Comparison of ENCODE assay signal across 34 cellular contexts in the genomic region with DNA sequence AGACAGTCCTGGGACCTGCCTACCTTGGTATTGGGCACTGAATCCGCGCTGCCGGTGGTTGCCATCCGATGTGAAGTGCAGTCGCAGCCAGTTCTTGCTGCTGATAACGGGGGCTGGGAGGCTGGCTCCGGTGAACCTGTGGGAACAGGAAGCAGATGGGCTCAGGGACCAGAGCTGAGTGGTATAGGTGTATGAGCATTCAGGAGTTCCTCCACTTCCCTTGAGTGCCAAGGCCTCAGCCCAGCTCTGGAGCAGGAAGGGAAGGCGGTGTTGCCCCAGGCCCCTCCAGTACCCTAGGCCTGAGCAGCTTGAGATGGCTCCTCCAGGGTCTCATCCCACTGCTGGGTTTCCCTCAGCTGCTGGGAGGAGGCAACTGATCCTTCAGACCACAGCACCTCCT.
"Had no signal": no experiment of that assay in that cellular context is flagged by ENCODE, and none has a peak within 500 bp of the region (broad histone marks: within the 10 kb centered on the region; RNA-seq: fewer than 3 reads in every experiment).

No MANE protein-coding gene starts in this region.

- H3K4me2 ChIP-seq: KMS-11 had no signal

- DNase-seq: Karpas-422, Kasumi-1, MG63, MM.1S, MV-4-11, NCI-H1048, NCI-H1092, NCI-H1092 treated with DMSO at 0.1 percent for 48 hours, NCI-H1105, NCI-H1105 treated with DMSO at 0.1 percent for 48 hours, NCI-H1417, NCI-H1417 treated with DMSO at 0.1 percent for 48 hours, NCI-H1436, NCI-H1436 treated with DMSO at 0.1 percent for 48 hours, NCI-H1694, NCI-H1694 treated with DMSO at 0.1 percent for 48 hours, NCI-H187, NCI-H1930, NCI-H2029, NCI-H2029 treated with DMSO at 0.1 percent for 48 hours, NCI-H2081, NCI-H2081 treated with DMSO at 0.1 percent for 48 hours, NCI-H2107, NCI-H2171, NCI-H2171 treated with DMSO at 0.1 percent for 48 hours, NCI-H2227 treated with DMSO at 0.1 percent for 48 hours, NCI-H226, NCI-H345, NCI-H446, NCI-H446 treated with DMSO at 0.1 percent for 48 hours, NCI-H510A, NCI-H510A treated with DMSO at 0.1 percent for 48 hours, NCI-H524 had no signal

- H3K9ac ChIP-seq: KMS-11 had no signal

- H3K36me3 ChIP-seq: MG63 had no signal

- H3K4me3 ChIP-seq: MG63 had no signal

- H3K27me3 ChIP-seq: MG63 had no signal

- H3K9me3 ChIP-seq: MG63 had no signal

- H3K27ac ChIP-seq: KMS-11 had no signal
